In genomic region chr15:73331991-73332925, GRCh38 we compare ENCODE assay signal across 27 cellular contexts. TPM values are rescaled to one million over a fixed set of nuclear protein-coding genes. Genes with fewer than 3 reads are reported as not detected.
"Had no signal": no experiment of that assay in that cellular context is flagged by ENCODE, and none has a peak within 500 bp of the region (broad histone marks: within the 10 kb centered on the region; RNA-seq: fewer than 3 reads in every experiment).

No MANE protein-coding gene starts in this region.

- H3K27me3 ChIP-seq: tibial nerve, uterus had no signal

- H3K4me3 ChIP-seq: left lung, stomach, suprapubic skin, tibial nerve, uterus had no signal

- H3K36me3 ChIP-seq: left lung, stomach, suprapubic skin, tibial nerve, uterus had no signal

- H3K27ac Mint-ChIP-seq: activated CD4-positive, alpha-beta memory T cell treated with anti-CD3 and anti-CD28 coated beads, Interleukin-2, amount 10 ng/mL, durations not matched to agents 7 days and 5 days; activated CD8-positive, alpha-beta memory T cell treated with anti-CD3 and anti-CD28 coated beads, Interleukin-2, amount 10 ng/mL, durations not matched to agents 7 days and 5 days; activated naive CD4-positive, alpha-beta T cell treated with anti-CD3 and anti-CD28 coated beads, Interleukin-2, amount 10 ng/mL, durations not matched to agents 7 days and 5 days; dendritic cell treated with granulocyte-macrophage colony-stimulating factor and Interleukin-4, amounts not matched to agents 40 ng/mL and 50 ng/mL, for 4 days; memory B cell; progenitor cell of endocrine pancreas; stimulated activated effector memory CD8-positive, alpha-beta T cell treated with anti-CD3 and anti-CD28 coated beads, Interleukin-12 subunit alpha, Interleukin-12 subunit beta, amount 100 ng/mL, for 72 hours had no signal

- H3K4me1 Mint-ChIP-seq: activated CD4-positive, alpha-beta memory T cell treated with anti-CD3 and anti-CD28 coated beads, Interleukin-2, amount 10 ng/mL, durations not matched to agents 7 days and 5 days; activated CD8-positive, alpha-beta memory T cell treated with anti-CD3 and anti-CD28 coated beads, Interleukin-2, amount 10 ng/mL, durations not matched to agents 7 days and 5 days; activated naive CD4-positive, alpha-beta T cell treated with anti-CD3 and anti-CD28 coated beads, Interleukin-2, amount 10 ng/mL, durations not matched to agents 7 days and 5 days; memory B cell had no signal

- H3K36me3 Mint-ChIP-seq: activated CD8-positive, alpha-beta memory T cell treated with anti-CD3 and anti-CD28 coated beads, Interleukin-2, amount 10 ng/mL, durations not matched to agents 7 days and 5 days; activated naive CD4-positive, alpha-beta T cell treated with anti-CD3 and anti-CD28 coated beads, Interleukin-2, amount 10 ng/mL, durations not matched to agents 7 days and 5 days; memory B cell; stimulated activated effector memory CD8-positive, alpha-beta T cell treated with anti-CD3 and anti-CD28 coated beads, Interleukin-12 subunit alpha, Interleukin-12 subunit beta, amount 100 ng/mL, for 72 hours had no signal

- ATAC-seq: activated CD8-positive, alpha-beta memory T cell treated with anti-CD3 and anti-CD28 coated beads, Interleukin-2, amount 10 ng/mL, durations not matched to agents 7 days and 5 days; left lung; stimulated activated effector memory CD8-positive, alpha-beta T cell treated with anti-CD3 and anti-CD28 coated beads, Interleukin-12 subunit alpha, Interleukin-12 subunit beta, amount 100 ng/mL, for 72 hours had no signal

- H3K27me3 Mint-ChIP-seq: activated CD8-positive, alpha-beta memory T cell treated with anti-CD3 and anti-CD28 coated beads, Interleukin-2, amount 10 ng/mL, durations not matched to agents 7 days and 5 days; progenitor cell of endocrine pancreas had no signal

- DNase-seq: activated CD4-positive, alpha-beta memory T cell treated with anti-CD3 and anti-CD28 coated beads, Interleukin-2, amount 10 ng/mL, durations not matched to agents 7 days and 5 days; activated CD4-positive, alpha-beta T cell treated with anti-CD3 and anti-CD28 coated beads for 48 hours; activated CD4-positive, CD25-positive, alpha-beta regulatory T cell; activated CD8-positive, alpha-beta memory T cell treated with anti-CD3 and anti-CD28 coated beads, Interleukin-2, amount 10 ng/mL, durations not matched to agents 7 days and 5 days; activated effector memory CD4-positive, alpha-beta T cell treated with anti-CD3 and anti-CD28 coated beads, Interleukin-2, amount 50 U/mL, for 16 hours; activated naive CD4-positive, alpha-beta T cell treated with anti-CD3 and anti-CD28 coated beads, Interleukin-2, amount 10 ng/mL, durations not matched to agents 7 days and 5 days; activated T-cell treated with anti-CD3 and anti-CD28 coated beads for 4 hours; amygdala; effector CD4-positive, alpha-beta T cell; erythroblast; foreskin fibroblast; left lung; stimulated activated CD4-positive, alpha-beta T cell treated with anti-CD3 and anti-CD28 coated beads, Interleukin-2, amount 100 ng/mL, for 24 hours; stomach; T1000; uterus had no signal

- H3K9me3 Mint-ChIP-seq: activated CD4-positive, alpha-beta memory T cell treated with anti-CD3 and anti-CD28 coated beads, Interleukin-2, amount 10 ng/mL, durations not matched to agents 7 days and 5 days; activated naive CD4-positive, alpha-beta T cell treated with anti-CD3 and anti-CD28 coated beads, Interleukin-2, amount 10 ng/mL, durations not matched to agents 7 days and 5 days; dendritic cell treated with granulocyte-macrophage colony-stimulating factor and Interleukin-4, amounts not matched to agents 40 ng/mL and 50 ng/mL, for 4 days; memory B cell; stimulated activated effector memory CD8-positive, alpha-beta T cell treated with anti-CD3 and anti-CD28 coated beads, Interleukin-12 subunit alpha, Interleukin-12 subunit beta, amount 100 ng/mL, for 72 hours had no signal

- H3K4me3 Mint-ChIP-seq: activated CD4-positive, alpha-beta memory T cell treated with anti-CD3 and anti-CD28 coated beads, Interleukin-2, amount 10 ng/mL, durations not matched to agents 7 days and 5 days; activated CD8-positive, alpha-beta memory T cell treated with anti-CD3 and anti-CD28 coated beads, Interleukin-2, amount 10 ng/mL, durations not matched to agents 7 days and 5 days; activated naive CD4-positive, alpha-beta T cell treated with anti-CD3 and anti-CD28 coated beads, Interleukin-2, amount 10 ng/mL, durations not matched to agents 7 days and 5 days; dendritic cell treated with granulocyte-macrophage colony-stimulating factor and Interleukin-4, amounts not matched to agents 40 ng/mL and 50 ng/mL, for 4 days; memory B cell; stimulated activated effector memory CD8-positive, alpha-beta T cell treated with anti-CD3 and anti-CD28 coated beads, Interleukin-12 subunit alpha, Interleukin-12 subunit beta, amount 100 ng/mL, for 72 hours had no signal

- H3K9me3 ChIP-seq: left lung, stomach, suprapubic skin, tibial nerve, uterus had no signal

- H3K27ac ChIP-seq: left lung, stomach, suprapubic skin, tibial nerve, uterus had no signal

- H3K4me1 ChIP-seq: left lung, stomach, suprapubic skin, tibial nerve, uterus had no signal

RNA-seq across cellular contexts. Expression of gene HCN4, which starts 36.5 kb away (rescaled TPM):
- total RNA-seq: activated CD4-positive, alpha-beta memory T cell treated with anti-CD3 and anti-CD28 coated beads, Interleukin-2, amount 10 ng/mL, durations not matched to agents 7 days and 5 days; activated CD8-positive, alpha-beta memory T cell treated with anti-CD3 and anti-CD28 coated beads, Interleukin-2, amount 10 ng/mL, durations not matched to agents 7 days and 5 days; bronchial epithelial cell; fibroblast of lung; myocyte; omental fat pad; T-helper 1 cell treated with Interleukin-12 subunit alpha and Interleukin-12 subunit beta and Interleukin-4 antibody, amounts not matched to agents 30 ng/mL and 1 ng/mL, for 36 hours; tibial nerve had no signal
